ENCODE assay signal across 1 cellular context in genomic region chr1:109091196-109092193, GRCh38.
A peak's percentile ranks its signal among the peaks of the same experiment; 100 is the strongest.
TF ChIP-seq lines count a peak whose summit lies in the region.

No MANE protein-coding gene starts in this region.

TF ChIP-seq in K562, 482 proteins besides CTCF, POLR2A, EP300 and RAD21 (continued from another document and continues in another):
- TF ChIP-seq PCBP2 (IDR thresholded peaks at IDR 0.05; ENCODE audit: low read depth, low read length, poor library complexity, severe bottlenecking) = no peak
- TF ChIP-seq ETV5 (CRISPR knock-in tag; IDR thresholded peaks at IDR 0.05; ENCODE audit: low read depth) = no peak
- peak; percentile 12; the same call in 1 of the 2 replicates for TF ChIP-seq PML (IDR thresholded peaks at IDR 0.05; ENCODE audit: low read length)
- TF ChIP-seq PHTF2 (CRISPR knock-in tag; IDR thresholded peaks at IDR 0.05) = no peak
- TF ChIP-seq KDM2B (CRISPR knock-in tag; IDR thresholded peaks at IDR 0.05) = no peak
- TF ChIP-seq SFPQ (IDR thresholded peaks at IDR 0.05; ENCODE audit: low read depth, low read length) = no peak
- no peak for TF ChIP-seq ZNF134 (CRISPR knock-in tag; conservative IDR thresholded peaks at IDR 0.05)
- TF ChIP-seq ZNF431 (CRISPR knock-in tag; IDR thresholded peaks at IDR 0.05) = no peak
- no peak for TF ChIP-seq SNIP1 (IDR thresholded peaks at IDR 0.05; ENCODE audit: low read depth)
- no peak for TF ChIP-seq ZNF586 (CRISPR knock-in tag; conservative IDR thresholded peaks at IDR 0.05)
- no peak for TF ChIP-seq USF2 (CRISPR knock-in tag; IDR thresholded peaks at IDR 0.05)
- TF ChIP-seq BRCA1 (IDR thresholded peaks at IDR 0.05) = no peak
- no peak for TF ChIP-seq BRCA1 (CRISPR knock-in tag; IDR thresholded peaks at IDR 0.05)
- TF ChIP-seq KAT7 (CRISPR knock-in tag; IDR thresholded peaks at IDR 0.05; ENCODE audit: borderline replicate concordance) = 0 out of 2 replicates have a peak, but pooled peaks have one; percentile 35
- TF ChIP-seq HIVEP1 (CRISPR knock-in tag; IDR thresholded peaks at IDR 0.05) = no peak
- TF ChIP-seq SIN3A (IDR thresholded peaks at IDR 0.05; ENCODE audit: borderline replicate concordance in 2 of 2, control insufficient read depth in 1 of 2, low read depth in 2 of 2, low read length in 2 of 2) = peak; percentile 46 to 63
- no peak for TF ChIP-seq AFF4 (CRISPR knock-in tag; IDR thresholded peaks at IDR 0.05)
- TF ChIP-seq ARHGAP35 (IDR thresholded peaks at IDR 0.05; ENCODE audit: partially characterized antibody) = no peak
- 0 out of 2 replicates have a peak, but pooled peaks have one; percentile 12 for TF ChIP-seq HES1 (IDR thresholded peaks at IDR 0.05; ENCODE audit: low read depth)
- TF ChIP-seq RBM39 (optimal IDR thresholded peaks at IDR 0.05; ENCODE audit: low read depth, low read length) = no peak
- TF ChIP-seq E2F4 (CRISPR knock-in tag; IDR thresholded peaks at IDR 0.05; ENCODE audit: low read depth) = no peak
- TF ChIP-seq STAG1 (CRISPR knock-in tag; IDR thresholded peaks at IDR 0.05; ENCODE audit: borderline replicate concordance) = no peak
- peak; percentile 30; the same call in 1 of the 2 replicates for TF ChIP-seq CEBPB (tag; IDR thresholded peaks at IDR 0.05)
- peak; percentile 65 for TF ChIP-seq CHD1 (IDR thresholded peaks at IDR 0.05; ENCODE audit: low read length)
- peak; percentile 41 for TF ChIP-seq NKRF (IDR thresholded peaks at IDR 0.05; ENCODE audit: borderline replicate concordance)
- TF ChIP-seq ZNF318 (IDR thresholded peaks at IDR 0.05; ENCODE audit: borderline replicate concordance in 1 of 2, low read depth in 1 of 2) = no peak
- TF ChIP-seq E2F8 (IDR thresholded peaks at IDR 0.05; ENCODE audit: low read depth, partially characterized antibody) = no peak
- no peak for TF ChIP-seq FOXJ2 (tag; IDR thresholded peaks at IDR 0.05)
- no peak for TF ChIP-seq ERF (CRISPR knock-in tag; IDR thresholded peaks at IDR 0.05)
- peak; percentile 26; the same call in 1 of the 2 replicates for TF ChIP-seq MAFF (IDR thresholded peaks at IDR 0.05; ENCODE audit: low read length)
- peak; percentile 54 for TF ChIP-seq MAFG (tag; conservative IDR thresholded peaks at IDR 0.05)
